ENCODE assay signal across 16 cellular contexts in the genomic region with DNA sequence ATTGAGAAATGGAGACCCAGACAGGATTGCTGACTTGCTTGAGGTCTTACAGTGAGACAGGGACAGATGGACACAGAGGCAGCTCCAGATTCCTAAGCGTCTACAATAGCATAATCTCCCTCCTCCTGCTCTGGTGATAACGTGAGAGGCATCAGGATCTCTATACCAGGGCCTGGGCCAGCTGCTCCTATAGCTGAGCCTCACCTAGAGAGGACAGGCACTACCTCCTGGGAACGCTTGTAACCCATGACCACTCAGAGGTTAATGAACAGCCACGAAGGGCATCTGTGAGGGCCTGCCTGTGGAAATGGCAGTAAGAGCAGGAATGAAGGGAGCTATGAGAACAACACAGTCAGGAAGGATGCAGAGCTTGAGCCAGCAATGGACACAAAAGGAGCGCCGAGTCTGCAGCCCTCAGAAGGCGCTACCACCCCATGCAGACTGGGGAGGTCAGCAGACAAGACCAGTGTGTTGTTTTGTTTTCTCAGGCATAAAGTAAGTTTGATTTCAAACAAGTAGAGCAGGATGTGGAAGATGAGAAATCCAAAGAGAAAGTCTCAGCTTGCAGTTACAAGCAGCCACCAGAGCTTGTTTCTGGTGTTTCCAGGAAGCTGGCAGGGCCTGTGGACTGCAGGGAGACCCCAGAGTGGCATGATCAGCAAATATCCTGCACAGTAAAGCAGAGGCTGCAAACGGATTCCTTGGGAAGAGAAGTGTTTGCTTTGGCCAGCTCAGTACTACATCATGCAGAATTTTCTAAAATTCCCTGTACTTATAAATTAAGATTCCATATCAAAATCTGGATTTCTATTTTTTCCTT. TPM values are rescaled to one million over a fixed set of nuclear protein-coding genes. Genes with fewer than 3 reads are reported as not detected.
DNase-seq lines count a peak whose midpoint lies in the region; ATAC-seq and TF ChIP-seq lines count a peak whose summit lies in the region.
"Had no signal": no experiment of that assay in that cellular context is flagged by ENCODE, and none has a peak within 500 bp of the region (broad histone marks: within the 10 kb centered on the region; RNA-seq: fewer than 3 reads in every experiment).

No MANE protein-coding gene starts in this region.

- H3K36me3 ChIP-seq in right atrium auricular region (peaks cover 18% of the 10 kb centered on the region), endodermal cell (ENCODE audit: control insufficient read depth, insufficient read depth, low read length) (peaks cover 22% of the 10 kb centered on the region), mesodermal cell (ENCODE audit: control insufficient read depth, insufficient read depth, low read length) (peaks cover 28% of the 10 kb centered on the region), BE2C (no peaks in the 10 kb centered on the region)

- H3K4me1 Mint-ChIP-seq in endodermal cell = peaks cover 2% of the 10 kb centered on the region

- H3K27ac ChIP-seq in right atrium auricular region (no peak overlapping the region), endodermal cell (ENCODE audit: low read depth, low read length) (peak overlapping the region; percentile 14), mesodermal cell (ENCODE audit: low read depth, low read length, severe bottlenecking) (peak overlapping the region; percentile 57)
- H3K27ac ChIP-seq: tibial nerve had no signal

- H3K36me3 Mint-ChIP-seq in endodermal cell (ENCODE audit: low read depth) = peaks cover 47% of the 10 kb centered on the region

- no peak overlapping the region for H3K4me3 ChIP-seq in right atrium auricular region
- no peak overlapping the region for H3K4me3 ChIP-seq in endodermal cell (ENCODE audit: low read length)
- H3K4me3 ChIP-seq in mesodermal cell (ENCODE audit: extremely low read depth, insufficient read depth, low read length, poor library complexity, severe bottlenecking) = no peak overlapping the region
- H3K4me3 ChIP-seq in BE2C (ENCODE audit: low read depth, low read length) = no peak overlapping the region
- H3K4me3 ChIP-seq: Peyer's patch, tibial nerve had no signal

- peak; percentile 32 for DNase-seq in right atrium auricular region (ENCODE audit: low spot score)
- no peak for DNase-seq in Right ventricle myocardium inferior (ENCODE audit: missing footprints)
- no peak for DNase-seq in endodermal cell
- DNase-seq in amygdala (lab: John Stamatoyannopoulos, UW) = no peak
- DNase-seq in BE2C = no peak
- no peak for DNase-seq in activated CD4-positive, alpha-beta T cell treated with anti-CD3 and anti-CD28 coated beads, Interleukin-2, amount 50 U/mL, for 48 hours
- DNase-seq: activated CD8-positive, alpha-beta memory T cell treated with anti-CD3 and anti-CD28 coated beads for 24 hours; activated gamma-delta T cell treated with Interleukin-2 at 50 U/mL for 16 hours; midbrain; NCI-H2029; NCI-H526 treated with DMSO at 0.1 percent for 48 hours; occipital lobe had no signal

- no peaks in the 10 kb centered on the region for H3K27me3 Mint-ChIP-seq in endodermal cell (ENCODE audit: insufficient read depth)

- WGBS in endodermal cell (ENCODE audit: insufficient coverage in 1 of 2, insufficient read length in 1 of 2), 2 experiments = 91 to 97% methylated on average over 5 to 8 of the region's 8 CpGs
- 90 to 93% methylated on average over 8 of the region's 8 CpGs for WGBS in mesodermal cell (ENCODE audit: insufficient coverage in 2 of 2), 2 experiments

- no peaks in the 10 kb centered on the region for H3K4me1 ChIP-seq in right atrium auricular region
- peaks cover 10% of the 10 kb centered on the region for H3K4me1 ChIP-seq in endodermal cell (ENCODE audit: control insufficient read depth, insufficient read depth, low read length)
- H3K4me1 ChIP-seq in mesodermal cell (ENCODE audit: control insufficient read depth, insufficient read depth, low read length, poor library complexity, severe bottlenecking) = no peaks in the 10 kb centered on the region
- no peaks in the 10 kb centered on the region for H3K4me1 ChIP-seq in BE2C
- H3K4me1 ChIP-seq: tibial nerve had no signal

- no peak overlapping the region for H3K9ac ChIP-seq in endodermal cell (ENCODE audit: extremely low read depth, low read length, poor library complexity, severe bottlenecking)

- H3K9me3 Mint-ChIP-seq in endodermal cell = no peaks in the 10 kb centered on the region

- no peak for TF ChIP-seq CTCF in right atrium auricular region (IDR thresholded peaks at IDR 0.05)
- no peak for TF ChIP-seq CTCF in endodermal cell (conservative IDR thresholded peaks at IDR 0.05)
- no peak for TF ChIP-seq CTCF in BE2C (IDR thresholded peaks at IDR 0.05; ENCODE audit: low read depth, low read length)

- intact Hi-C loops in Right ventricle myocardium inferior (cut with DNase I) = no loop called here

- H3K27me3 ChIP-seq in right atrium auricular region (no peaks in the 10 kb centered on the region), endodermal cell (ENCODE audit: control insufficient read depth, insufficient read depth, low read length, poor library complexity, severe bottlenecking) (no peaks in the 10 kb centered on the region), BE2C (no peaks in the 10 kb centered on the region)
- H3K27me3 ChIP-seq: Peyer's patch, tibial nerve had no signal

- H3K4me3 Mint-ChIP-seq in endodermal cell = no peak overlapping the region

- H3K27ac Mint-ChIP-seq in endodermal cell = no peak overlapping the region

- H3K9me3 ChIP-seq in right atrium auricular region = no peaks in the 10 kb centered on the region
- H3K9me3 ChIP-seq in endodermal cell (ENCODE audit: control insufficient read depth, low read length) = no peaks in the 10 kb centered on the region
- no peaks in the 10 kb centered on the region for H3K9me3 ChIP-seq in mesodermal cell (ENCODE audit: control insufficient read depth, low read length)
- no peaks in the 10 kb centered on the region for H3K9me3 ChIP-seq in BE2C
- H3K9me3 ChIP-seq: Peyer's patch, tibial nerve had no signal

- no peak for ATAC-seq in Right ventricle myocardium inferior
- no peak for ATAC-seq in HG02981 (IDR thresholded peaks at IDR 0.05; ENCODE audit: unreplicated experiment)

RNA-seq across cellular contexts. Expression of a gene that starts 17.4 kb away (rescaled TPM):
- 1 to 10 TPM; 3.3 to 8.7 TPM for total RNA-seq in right atrium auricular region
- total RNA-seq in Right ventricle myocardium inferior = 4.4 TPM
- total RNA-seq in endodermal cell = 10 to 100 TPM; 41.7 to 55.2 TPM
- 28.1 TPM for polyA plus RNA-seq in endodermal cell (2013, experiment 1 of 2)
- polyA plus RNA-seq in endodermal cell (2013, experiment 2 of 2) = 26.3 TPM
- 23.0 TPM for polyA plus RNA-seq in mesodermal cell (2013, experiment 1 of 2)
- polyA plus RNA-seq in mesodermal cell (2013, experiment 2 of 2) = 21.8 TPM
- 10.9 TPM for polyA plus RNA-seq in BE2C (2012; ENCODE audit: insufficient read depth, insufficient read length, low read depth)

RNA-seq across cellular contexts. Expression of a gene that starts 28.5 kb away (rescaled TPM):
- total RNA-seq in right atrium auricular region (1 to 10 TPM in 1 of 2 donors, under 1 TPM in 1; 0.33 to 2.7 TPM), Right ventricle myocardium inferior (0.54 TPM), endodermal cell (10 to 100 TPM; 24.0 to 56.3 TPM)
- 14.2 TPM for polyA plus RNA-seq in endodermal cell (2013, experiment 1 of 2)
- polyA plus RNA-seq in endodermal cell (2013, experiment 2 of 2) = 13.1 TPM
- polyA plus RNA-seq in mesodermal cell (2013, experiment 1 of 2) = 7.0 TPM
- polyA plus RNA-seq in mesodermal cell (2013, experiment 2 of 2) = 6.6 TPM
- polyA plus RNA-seq in BE2C (2012; ENCODE audit: insufficient read depth, insufficient read length, low read depth) = not detected

Comparison
In these comparisons a context has a peak if more than half of its experiments do, and no peak if none do; other contexts are left out.
1. H3K27ac ChIP-seq: peak in endodermal cell (single experiment) and mesodermal cell (single experiment); none in right atrium auricular region (0 of 2).
2. RNA of a gene that starts 28.5 kb away (total RNA-seq): 24.0 to 56.3 TPM in endodermal cell; 0.33 to 2.7 TPM in right atrium auricular region and 0.54 TPM in Right ventricle myocardium inferior (single experiment); every median in the first group is over 4 times any median in the second.